In genomic region chr2:28751956-28752607, GRCh38 we compare ENCODE assay signal across 1 cellular context.
TF ChIP-seq lines count a peak whose summit lies in the region.

No MANE protein-coding gene starts in this region.

TF ChIP-seq in HepG2, 621 proteins besides CTCF, POLR2A, EP300 and RAD21 (continued from another document and continues in another):
- no peak for TF ChIP-seq MAZ (IDR thresholded peaks at IDR 0.05; ENCODE audit: borderline replicate concordance, low read depth, low read length)
- no peak; the same call in 1 of the 2 replicates for TF ChIP-seq MAZ (CRISPR knock-in tag; IDR thresholded peaks at IDR 0.05; ENCODE audit: low read depth)
- no peak for TF ChIP-seq GTF2F1 (IDR thresholded peaks at IDR 0.05; ENCODE audit: low read length)
- TF ChIP-seq ONECUT2 (CRISPR knock-in tag; IDR thresholded peaks at IDR 0.05): no peak
- TF ChIP-seq, protein P1, sequence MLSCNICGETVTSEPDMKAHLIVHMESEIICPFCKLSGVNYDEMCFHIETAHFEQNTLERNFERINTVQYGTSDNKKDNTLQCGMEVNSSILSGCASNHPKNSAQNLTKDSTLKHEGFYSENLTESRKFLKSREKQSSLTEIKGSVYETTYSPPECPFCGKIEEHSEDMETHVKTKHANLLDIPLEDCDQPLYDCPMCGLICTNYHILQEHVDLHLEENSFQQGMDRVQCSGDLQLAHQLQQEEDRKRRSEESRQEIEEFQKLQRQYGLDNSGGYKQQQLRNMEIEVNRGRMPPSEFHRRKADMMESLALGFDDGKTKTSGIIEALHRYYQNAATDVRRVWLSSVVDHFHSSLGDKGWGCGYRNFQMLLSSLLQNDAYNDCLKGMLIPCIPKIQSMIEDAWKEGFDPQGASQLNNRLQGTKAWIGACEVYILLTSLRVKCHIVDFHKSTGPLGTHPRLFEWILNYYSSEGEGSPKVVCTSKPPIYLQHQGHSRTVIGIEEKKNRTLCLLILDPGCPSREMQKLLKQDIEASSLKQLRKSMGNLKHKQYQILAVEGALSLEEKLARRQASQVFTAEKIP (CRISPR knock-in tag; IDR thresholded peaks at IDR 0.05; ENCODE audit: borderline replicate concordance): 0 out of 2 replicates have a peak, but pooled peaks have one; percentile 73
- no peak for TF ChIP-seq FOXK1 (CRISPR knock-in tag; IDR thresholded peaks at IDR 0.05; ENCODE audit: borderline replicate concordance, low read depth)
- no peak for TF ChIP-seq ZFP37 (CRISPR knock-in tag; IDR thresholded peaks at IDR 0.05; ENCODE audit: borderline replicate concordance)
- no peak for TF ChIP-seq JARID2 (CRISPR knock-in tag; IDR thresholded peaks at IDR 0.05; ENCODE audit: insufficient replicate concordance)
- TF ChIP-seq SOX6 (IDR thresholded peaks at IDR 0.05): no peak
- TF ChIP-seq SOX6 (CRISPR knock-in tag; IDR thresholded peaks at IDR 0.05): no peak
- TF ChIP-seq, protein P2, sequence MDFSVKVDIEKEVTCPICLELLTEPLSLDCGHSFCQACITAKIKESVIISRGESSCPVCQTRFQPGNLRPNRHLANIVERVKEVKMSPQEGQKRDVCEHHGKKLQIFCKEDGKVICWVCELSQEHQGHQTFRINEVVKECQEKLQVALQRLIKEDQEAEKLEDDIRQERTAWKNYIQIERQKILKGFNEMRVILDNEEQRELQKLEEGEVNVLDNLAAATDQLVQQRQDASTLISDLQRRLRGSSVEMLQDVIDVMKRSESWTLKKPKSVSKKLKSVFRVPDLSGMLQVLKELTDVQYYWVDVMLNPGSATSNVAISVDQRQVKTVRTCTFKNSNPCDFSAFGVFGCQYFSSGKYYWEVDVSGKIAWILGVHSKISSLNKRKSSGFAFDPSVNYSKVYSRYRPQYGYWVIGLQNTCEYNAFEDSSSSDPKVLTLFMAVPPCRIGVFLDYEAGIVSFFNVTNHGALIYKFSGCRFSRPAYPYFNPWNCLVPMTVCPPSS (IDR thresholded peaks at IDR 0.05): no peak
- TF ChIP-seq RFX1 (IDR thresholded peaks at IDR 0.05): no peak
- no peak for TF ChIP-seq ZNF569 (CRISPR knock-in tag; IDR thresholded peaks at IDR 0.05; ENCODE audit: borderline replicate concordance)
- TF ChIP-seq ZBTB43 (CRISPR knock-in tag; conservative IDR thresholded peaks at IDR 0.05): peak; percentile 37; the same call in 1 of the 2 replicates
- TF ChIP-seq, protein P3, sequence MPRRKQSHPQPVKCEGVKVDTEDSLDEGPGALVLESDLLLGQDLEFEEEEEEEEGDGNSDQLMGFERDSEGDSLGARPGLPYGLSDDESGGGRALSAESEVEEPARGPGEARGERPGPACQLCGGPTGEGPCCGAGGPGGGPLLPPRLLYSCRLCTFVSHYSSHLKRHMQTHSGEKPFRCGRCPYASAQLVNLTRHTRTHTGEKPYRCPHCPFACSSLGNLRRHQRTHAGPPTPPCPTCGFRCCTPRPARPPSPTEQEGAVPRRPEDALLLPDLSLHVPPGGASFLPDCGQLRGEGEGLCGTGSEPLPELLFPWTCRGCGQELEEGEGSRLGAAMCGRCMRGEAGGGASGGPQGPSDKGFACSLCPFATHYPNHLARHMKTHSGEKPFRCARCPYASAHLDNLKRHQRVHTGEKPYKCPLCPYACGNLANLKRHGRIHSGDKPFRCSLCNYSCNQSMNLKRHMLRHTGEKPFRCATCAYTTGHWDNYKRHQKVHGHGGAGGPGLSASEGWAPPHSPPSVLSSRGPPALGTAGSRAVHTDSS (CRISPR knock-in tag; conservative IDR thresholded peaks at IDR 0.05): no peak
- TF ChIP-seq, protein P4, sequence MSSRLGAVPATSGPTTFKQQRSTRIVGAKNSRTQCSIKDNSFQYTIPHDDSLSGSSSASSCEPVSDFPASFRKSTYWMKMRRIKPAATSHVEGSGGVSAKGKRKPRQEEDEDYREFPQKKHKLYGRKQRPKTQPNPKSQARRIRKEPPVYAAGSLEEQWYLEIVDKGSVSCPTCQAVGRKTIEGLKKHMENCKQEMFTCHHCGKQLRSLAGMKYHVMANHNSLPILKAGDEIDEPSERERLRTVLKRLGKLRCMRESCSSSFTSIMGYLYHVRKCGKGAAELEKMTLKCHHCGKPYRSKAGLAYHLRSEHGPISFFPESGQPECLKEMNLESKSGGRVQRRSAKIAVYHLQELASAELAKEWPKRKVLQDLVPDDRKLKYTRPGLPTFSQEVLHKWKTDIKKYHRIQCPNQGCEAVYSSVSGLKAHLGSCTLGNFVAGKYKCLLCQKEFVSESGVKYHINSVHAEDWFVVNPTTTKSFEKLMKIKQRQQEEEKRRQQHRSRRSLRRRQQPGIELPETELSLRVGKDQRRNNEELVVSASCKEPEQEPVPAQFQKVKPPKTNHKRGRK (CRISPR knock-in tag; IDR thresholded peaks at IDR 0.05): no peak
- no peak for TF ChIP-seq ZBTB4 (CRISPR knock-in tag; IDR thresholded peaks at IDR 0.05; ENCODE audit: borderline replicate concordance)
- TF ChIP-seq NPAS2 (CRISPR knock-in tag; IDR thresholded peaks at IDR 0.05; ENCODE audit: borderline replicate concordance): no peak
- no peak for TF ChIP-seq ZNF737 (CRISPR knock-in tag; IDR thresholded peaks at IDR 0.05; ENCODE audit: borderline replicate concordance)
- TF ChIP-seq, protein P5, sequence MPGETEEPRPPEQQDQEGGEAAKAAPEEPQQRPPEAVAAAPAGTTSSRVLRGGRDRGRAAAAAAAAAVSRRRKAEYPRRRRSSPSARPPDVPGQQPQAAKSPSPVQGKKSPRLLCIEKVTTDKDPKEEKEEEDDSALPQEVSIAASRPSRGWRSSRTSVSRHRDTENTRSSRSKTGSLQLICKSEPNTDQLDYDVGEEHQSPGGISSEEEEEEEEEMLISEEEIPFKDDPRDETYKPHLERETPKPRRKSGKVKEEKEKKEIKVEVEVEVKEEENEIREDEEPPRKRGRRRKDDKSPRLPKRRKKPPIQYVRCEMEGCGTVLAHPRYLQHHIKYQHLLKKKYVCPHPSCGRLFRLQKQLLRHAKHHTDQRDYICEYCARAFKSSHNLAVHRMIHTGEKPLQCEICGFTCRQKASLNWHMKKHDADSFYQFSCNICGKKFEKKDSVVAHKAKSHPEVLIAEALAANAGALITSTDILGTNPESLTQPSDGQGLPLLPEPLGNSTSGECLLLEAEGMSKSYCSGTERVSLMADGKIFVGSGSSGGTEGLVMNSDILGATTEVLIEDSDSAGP (CRISPR knock-in tag; IDR thresholded peaks at IDR 0.05; ENCODE audit: borderline replicate concordance): peak; percentile 75; the same call in 1 of the 2 replicates
- peak; percentile 11; the same call in 1 of the 2 replicates for TF ChIP-seq ZBTB3 (CRISPR knock-in tag; IDR thresholded peaks at IDR 0.05; ENCODE audit: borderline replicate concordance, low read depth)
- TF ChIP-seq ZNF512B (CRISPR knock-in tag; IDR thresholded peaks at IDR 0.05; ENCODE audit: borderline replicate concordance): no peak
- no peak for TF ChIP-seq ATF7 (IDR thresholded peaks at IDR 0.05)
- TF ChIP-seq ATF7 (CRISPR knock-in tag; IDR thresholded peaks at IDR 0.05): no peak
- TF ChIP-seq BORCS8-MEF2B (CRISPR knock-in tag; IDR thresholded peaks at IDR 0.05): no peak; the same call in 1 of the 2 replicates
- no peak for TF ChIP-seq SUZ12 (IDR thresholded peaks at IDR 0.05; ENCODE audit: low read depth, low read length)
- TF ChIP-seq, protein P6, sequence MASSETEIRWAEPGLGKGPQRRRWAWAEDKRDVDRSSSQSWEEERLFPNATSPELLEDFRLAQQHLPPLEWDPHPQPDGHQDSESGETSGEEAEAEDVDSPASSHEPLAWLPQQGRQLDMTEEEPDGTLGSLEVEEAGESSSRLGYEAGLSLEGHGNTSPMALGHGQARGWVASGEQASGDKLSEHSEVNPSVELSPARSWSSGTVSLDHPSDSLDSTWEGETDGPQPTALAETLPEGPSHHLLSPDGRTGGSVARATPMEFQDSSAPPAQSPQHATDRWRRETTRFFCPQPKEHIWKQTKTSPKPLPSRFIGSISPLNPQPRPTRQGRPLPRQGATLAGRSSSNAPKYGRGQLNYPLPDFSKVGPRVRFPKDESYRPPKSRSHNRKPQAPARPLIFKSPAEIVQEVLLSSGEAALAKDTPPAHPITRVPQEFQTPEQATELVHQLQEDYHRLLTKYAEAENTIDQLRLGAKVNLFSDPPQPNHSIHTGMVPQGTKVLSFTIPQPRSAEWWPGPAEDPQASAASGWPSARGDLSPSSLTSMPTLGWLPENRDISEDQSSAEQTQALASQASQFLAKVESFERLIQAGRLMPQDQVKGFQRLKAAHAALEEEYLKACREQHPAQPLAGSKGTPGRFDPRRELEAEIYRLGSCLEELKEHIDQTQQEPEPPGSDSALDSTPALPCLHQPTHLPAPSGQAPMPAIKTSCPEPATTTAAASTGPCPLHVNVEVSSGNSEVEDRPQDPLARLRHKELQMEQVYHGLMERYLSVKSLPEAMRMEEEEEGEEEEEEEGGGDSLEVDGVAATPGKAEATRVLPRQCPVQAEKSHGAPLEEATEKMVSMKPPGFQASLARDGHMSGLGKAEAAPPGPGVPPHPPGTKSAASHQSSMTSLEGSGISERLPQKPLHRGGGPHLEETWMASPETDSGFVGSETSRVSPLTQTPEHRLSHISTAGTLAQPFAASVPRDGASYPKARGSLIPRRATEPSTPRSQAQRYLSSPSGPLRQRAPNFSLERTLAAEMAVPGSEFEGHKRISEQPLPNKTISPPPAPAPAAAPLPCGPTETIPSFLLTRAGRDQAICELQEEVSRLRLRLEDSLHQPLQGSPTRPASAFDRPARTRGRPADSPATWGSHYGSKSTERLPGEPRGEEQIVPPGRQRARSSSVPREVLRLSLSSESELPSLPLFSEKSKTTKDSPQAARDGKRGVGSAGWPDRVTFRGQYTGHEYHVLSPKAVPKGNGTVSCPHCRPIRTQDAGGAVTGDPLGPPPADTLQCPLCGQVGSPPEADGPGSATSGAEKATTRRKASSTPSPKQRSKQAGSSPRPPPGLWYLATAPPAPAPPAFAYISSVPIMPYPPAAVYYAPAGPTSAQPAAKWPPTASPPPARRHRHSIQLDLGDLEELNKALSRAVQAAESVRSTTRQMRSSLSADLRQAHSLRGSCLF (CRISPR knock-in tag; IDR thresholded peaks at IDR 0.05; ENCODE audit: borderline replicate concordance): no peak
- no peak for TF ChIP-seq HDAC2 (CRISPR knock-in tag; IDR thresholded peaks at IDR 0.05)
- no peak for TF ChIP-seq SP140L (CRISPR knock-in tag; IDR thresholded peaks at IDR 0.05; ENCODE audit: borderline replicate concordance)
- no peak for TF ChIP-seq SNAPC5 (CRISPR knock-in tag; IDR thresholded peaks at IDR 0.05; ENCODE audit: borderline replicate concordance)
- no peak for TF ChIP-seq IRF9 (CRISPR knock-in tag; IDR thresholded peaks at IDR 0.05; ENCODE audit: borderline replicate concordance)
- TF ChIP-seq MZF1 (CRISPR knock-in tag; IDR thresholded peaks at IDR 0.05; ENCODE audit: borderline replicate concordance): no peak
- TF ChIP-seq RBM22 (optimal IDR thresholded peaks at IDR 0.05; ENCODE audit: low read length): no peak
- no peak; the same call in 1 of the 2 replicates for TF ChIP-seq ZNF776 (CRISPR knock-in tag; IDR thresholded peaks at IDR 0.05)
- peak; percentile 66 for TF ChIP-seq YEATS4 (CRISPR knock-in tag; IDR thresholded peaks at IDR 0.05; ENCODE audit: borderline replicate concordance)
